Comparison of ENCODE assay signal across 8 cellular contexts in genomic region chr15:44728576-44729393, GRCh38. TPM values are rescaled to one million over a fixed set of nuclear protein-coding genes. Genes with fewer than 3 reads are reported as not detected.
DNase-seq lines count a peak whose midpoint lies in the region; ATAC-seq lines count a peak whose summit lies in the region.

No MANE protein-coding gene starts in this region.

- DNase-seq in C1 segment of cervical spinal cord (lab: John Stamatoyannopoulos, UW): peak; percentile 80 to 99 (median 93)
- DNase-seq in NCI-H69 (lab: John Stamatoyannopoulos, UW): peak; percentile 98
- peak; percentile 92 for DNase-seq in activated CD4-positive, alpha-beta T cell treated with anti-CD3 and anti-CD28 coated beads, Interleukin-2, amount 50 U/mL, for 1 hour
- DNase-seq in cortex of kidney (lab: John Stamatoyannopoulos, UW): peak; percentile 46
- peak; percentile 94 to 98 for DNase-seq in left colon
- DNase-seq in stimulated activated CD4-positive, alpha-beta T cell treated with anti-CD3 and anti-CD28 coated beads, Interleukin-1b, Interleukin-23, amount 100 ng/mL, for 4 hours (ENCODE audit: low read depth in 2 of 2): peak; percentile 79 to 96

- peak; percentile 75 for ATAC-seq in GM19372 (IDR thresholded peaks at IDR 0.05; ENCODE audit: low read depth, unreplicated experiment)
- peak; percentile 79 for ATAC-seq in HG03521 (IDR thresholded peaks at IDR 0.05; ENCODE audit: unreplicated experiment)
- ATAC-seq in left colon: peak; percentile 90

- intact Hi-C loops in left colon (cut with DNase I, micrococcal nuclease): no loop called here

RNA-seq across cellular contexts. Expression of gene TRIM69, which starts 7.5 kb away (rescaled TPM):
- total RNA-seq in left colon: 10 to 100 TPM; 15.7 to 16.4 TPM

RNA-seq across cellular contexts. Expression of gene B2M, which starts 17.5 kb away (rescaled TPM):
- 1,000 to 10,000 TPM; 4,423 to 4,762 TPM for total RNA-seq in left colon

RNA-seq across cellular contexts. Expression of gene PATL2, which starts 17.7 kb away (rescaled TPM):
- total RNA-seq in left colon: 1 to 10 TPM; 4.3 to 4.5 TPM

Comparison
In these comparisons a context has a peak if more than half of its experiments do, and no peak if none do; other contexts are left out.
1. Peak in every context shown above with its lines: DNase-seq and ATAC-seq.
2. DNase-seq: peak in every context shown above with its lines; median percentile 98 in NCI-H69; 96 in left colon; 93 in C1 segment of cervical spinal cord; 92 in activated CD4-positive, alpha-beta T cell treated with anti-CD3 and anti-CD28 coated beads, Interleukin-2, amount 50 U/mL, for 1 hour; 88 in stimulated activated CD4-positive, alpha-beta T cell treated with anti-CD3 and anti-CD28 coated beads, Interleukin-1b, Interleukin-23, amount 100 ng/mL, for 4 hours; 46 in cortex of kidney.